In the genomic region with DNA sequence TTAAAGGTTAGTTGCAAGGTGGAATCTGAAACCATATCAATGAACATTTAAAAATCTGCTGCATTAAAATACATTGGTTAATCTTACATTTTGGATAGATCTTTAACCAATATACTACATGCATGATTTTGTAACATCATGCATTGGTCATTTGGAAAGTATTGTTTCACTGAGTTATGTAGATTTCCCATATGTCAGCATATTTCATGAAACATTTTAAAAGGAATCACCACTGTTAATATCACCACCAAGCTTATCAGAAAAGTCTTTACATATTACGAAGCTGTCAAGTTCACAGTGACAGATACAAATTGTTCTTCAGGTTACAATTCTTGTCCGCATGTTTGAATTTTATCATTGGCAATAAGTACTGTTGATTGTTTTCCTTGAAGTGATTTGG, we compare ENCODE assay signal across 36 cellular contexts.
"Had no signal": no experiment of that assay in that cellular context is flagged by ENCODE, and none has a peak within 500 bp of the region (broad histone marks: within the 10 kb centered on the region; RNA-seq: fewer than 3 reads in every experiment).

No MANE protein-coding gene starts in this region.

- H3K9me3 Mint-ChIP-seq: activated B cell treated with CpG ODN at 0.5 μM for 24 hours; activated CD8-positive, alpha-beta T cell treated with anti-CD3 and anti-CD28 coated beads for 36 hours; activated naive CD4-positive, alpha-beta T cell treated with anti-CD3 and anti-CD28 coated beads for 36 hours; activated naive CD4-positive, alpha-beta T cell treated with anti-CD3 and anti-CD28 coated beads, Interleukin-2, amount 50 U/mL, for 24 hours; activated naive CD8-positive, alpha-beta T cell treated with anti-CD3 and anti-CD28 coated beads, Interleukin-2, amount 50 U/mL, for 24 hours; activated T-helper 1 cell treated with anti-CD3 and anti-CD28 coated beads, Interleukin-12 subunit alpha, Interleukin-12 subunit beta, Interleukin-2, Interleukin-4 antibody, amounts not matched to agents 30 ng/mL and 10 ng/mL and 1 ng/mL, durations not matched to agents 14 hours and 24 hours and 36 hours; activated T-helper 2 cell treated with anti-CD3 and anti-CD28 coated beads, Interferon-gamma antibody, Interleukin-2, Interleukin-4, amounts not matched to agents 10 μg/mL and 5 μg/mL and 100 μg/mL, durations not matched to agents 14 hours and 24 hours and 36 hours; T-helper 1 cell treated with Interleukin-12 subunit alpha and Interleukin-12 subunit beta and Interleukin-4 antibody, amounts not matched to agents 30 μg/mL and 1 μg/mL, for 36 hours; T-helper 2 cell treated with Interferon-gamma antibody and Interleukin-4, amounts not matched to agents 5 μg/mL and 100 μg/mL, for 36 hours had no signal

- H3K4me3 Mint-ChIP-seq: activated B cell treated with CpG ODN at 0.5 μM for 24 hours; activated CD8-positive, alpha-beta memory T cell treated with anti-CD3 and anti-CD28 coated beads, Interleukin-2, amount 10 ng/mL, durations not matched to agents 7 days and 5 days; activated CD8-positive, alpha-beta T cell treated with anti-CD3 and anti-CD28 coated beads for 36 hours; activated naive CD4-positive, alpha-beta T cell treated with anti-CD3 and anti-CD28 coated beads for 36 hours; activated naive CD4-positive, alpha-beta T cell treated with anti-CD3 and anti-CD28 coated beads, Interleukin-2, amount 50 U/mL, for 24 hours; activated naive CD8-positive, alpha-beta T cell treated with anti-CD3 and anti-CD28 coated beads for 36 hours; activated naive CD8-positive, alpha-beta T cell treated with anti-CD3 and anti-CD28 coated beads, Interleukin-2, amount 50 U/mL, for 24 hours; activated T-helper 1 cell treated with anti-CD3 and anti-CD28 coated beads, Interleukin-12 subunit alpha, Interleukin-12 subunit beta, Interleukin-2, Interleukin-4 antibody, amounts not matched to agents 30 ng/mL and 10 ng/mL and 1 ng/mL, durations not matched to agents 14 hours and 24 hours and 36 hours; T-helper 1 cell treated with Interleukin-12 subunit alpha and Interleukin-12 subunit beta and Interleukin-4 antibody, amounts not matched to agents 30 μg/mL and 1 μg/mL, for 36 hours; T-helper 2 cell treated with Interferon-gamma antibody and Interleukin-4, amounts not matched to agents 5 μg/mL and 100 μg/mL, for 36 hours had no signal

- H3K27me3 Mint-ChIP-seq: activated B cell treated with CpG ODN at 0.5 μM for 24 hours; activated CD8-positive, alpha-beta memory T cell treated with anti-CD3 and anti-CD28 coated beads, Interleukin-2, amount 10 ng/mL, durations not matched to agents 7 days and 5 days; activated CD8-positive, alpha-beta T cell treated with anti-CD3 and anti-CD28 coated beads for 36 hours; activated naive CD4-positive, alpha-beta T cell treated with anti-CD3 and anti-CD28 coated beads, Interleukin-2, amount 50 U/mL, for 24 hours; activated naive CD8-positive, alpha-beta T cell treated with anti-CD3 and anti-CD28 coated beads for 36 hours; activated naive CD8-positive, alpha-beta T cell treated with anti-CD3 and anti-CD28 coated beads, Interleukin-2, amount 50 U/mL, for 24 hours had no signal

- FAIRE-seq: bronchial epithelial cell, endometrium, endothelial cell of umbilical vein had no signal

- H3K4me3 ChIP-seq: adrenal gland, ascending aorta, colonic mucosa, esophagus squamous epithelium, gastroesophageal sphincter, heart right ventricle, hepatocyte had no signal

- DNase-seq: activated B cell treated with CpG ODN at 0.5 μM for 24 hours; activated CD4-positive, alpha-beta T cell treated with anti-CD3 and anti-CD28 coated beads for 48 hours; activated CD4-positive, alpha-beta T cell treated with anti-CD3 and anti-CD28 coated beads, Interleukin-2, amount 50 U/mL, for 1 hour; activated CD4-positive, alpha-beta T cell treated with anti-CD3 and anti-CD28 coated beads, Interleukin-2, amount 50 U/mL, for 48 hours; activated CD8-positive, alpha-beta memory T cell treated with anti-CD3 and anti-CD28 coated beads, Interleukin-2, amount 10 ng/mL, durations not matched to agents 7 days and 5 days; activated CD8-positive, alpha-beta memory T cell treated with anti-CD3 and anti-CD28 coated beads, Interleukin-2, amount 50 U/mL, for 4 hours; activated CD8-positive, alpha-beta T cell treated with anti-CD3 and anti-CD28 coated beads for 36 hours; activated effector memory CD4-positive, alpha-beta T cell treated with anti-CD3 and anti-CD28 coated beads, Interleukin-2, amount 50 U/mL, for 16 hours; activated naive CD4-positive, alpha-beta T cell treated with anti-CD3 and anti-CD28 coated beads for 36 hours; activated naive CD8-positive, alpha-beta T cell treated with anti-CD3 and anti-CD28 coated beads for 36 hours; activated naive CD8-positive, alpha-beta T cell treated with anti-CD3 and anti-CD28 coated beads, Interleukin-2, amount 50 U/mL, for 24 hours; activated T-cell treated with anti-CD3 and anti-CD28 coated beads, Interleukin-2, amount 50 U/mL, for 1 hour; activated T-cell treated with anti-CD3 and anti-CD28 coated beads, Interleukin-2, amount 50 U/mL, for 48 hours; adrenal gland; amygdala; brain microvascular endothelial cell; colonic mucosa; effector CD8-positive, alpha-beta T cell; esophagus squamous epithelium; foreskin melanocyte; heart right ventricle; T1000; WERI-Rb-1 had no signal

- H3K27me3 ChIP-seq: adrenal gland, ascending aorta, brain microvascular endothelial cell, colonic mucosa, esophagus squamous epithelium, gastroesophageal sphincter, heart right ventricle, hepatocyte had no signal

- H3K27ac ChIP-seq: adrenal gland, ascending aorta, brain microvascular endothelial cell, colonic mucosa, epithelial cell of prostate, esophagus squamous epithelium, gastroesophageal sphincter, heart right ventricle, hepatocyte, WERI-Rb-1 had no signal

- H3K4me2 ChIP-seq: hepatocyte had no signal

- H3K4me1 ChIP-seq: ascending aorta, colonic mucosa, gastroesophageal sphincter had no signal

- H3K9me3 ChIP-seq: adrenal gland, ascending aorta, colonic mucosa, esophagus squamous epithelium, gastroesophageal sphincter, heart right ventricle had no signal

- H2AFZ ChIP-seq: hepatocyte had no signal

- H3K36me3 ChIP-seq: adrenal gland, ascending aorta, brain microvascular endothelial cell, colonic mucosa, esophagus squamous epithelium, gastroesophageal sphincter, heart right ventricle, WERI-Rb-1 had no signal

- H3K4me1 Mint-ChIP-seq: activated B cell treated with CpG ODN at 0.5 μM for 24 hours; activated CD8-positive, alpha-beta memory T cell treated with anti-CD3 and anti-CD28 coated beads, Interleukin-2, amount 10 ng/mL, durations not matched to agents 7 days and 5 days; activated naive CD4-positive, alpha-beta T cell treated with anti-CD3 and anti-CD28 coated beads, Interleukin-2, amount 50 U/mL, for 24 hours; activated naive CD8-positive, alpha-beta T cell treated with anti-CD3 and anti-CD28 coated beads for 36 hours; activated naive CD8-positive, alpha-beta T cell treated with anti-CD3 and anti-CD28 coated beads, Interleukin-2, amount 50 U/mL, for 24 hours had no signal

- H3K79me2 ChIP-seq: hepatocyte had no signal

- H3K27ac Mint-ChIP-seq: activated B cell treated with CpG ODN at 0.5 μM for 24 hours; activated CD8-positive, alpha-beta memory T cell treated with anti-CD3 and anti-CD28 coated beads, Interleukin-2, amount 10 ng/mL, durations not matched to agents 7 days and 5 days; activated CD8-positive, alpha-beta T cell treated with anti-CD3 and anti-CD28 coated beads for 36 hours; activated naive CD4-positive, alpha-beta T cell treated with anti-CD3 and anti-CD28 coated beads for 36 hours; activated naive CD4-positive, alpha-beta T cell treated with anti-CD3 and anti-CD28 coated beads, Interleukin-2, amount 50 U/mL, for 24 hours; activated naive CD8-positive, alpha-beta T cell treated with anti-CD3 and anti-CD28 coated beads for 36 hours; activated naive CD8-positive, alpha-beta T cell treated with anti-CD3 and anti-CD28 coated beads, Interleukin-2, amount 50 U/mL, for 24 hours; activated T-helper 1 cell treated with anti-CD3 and anti-CD28 coated beads, Interleukin-12 subunit alpha, Interleukin-12 subunit beta, Interleukin-2, Interleukin-4 antibody, amounts not matched to agents 30 ng/mL and 10 ng/mL and 1 ng/mL, durations not matched to agents 14 hours and 24 hours and 36 hours; activated T-helper 2 cell treated with anti-CD3 and anti-CD28 coated beads, Interferon-gamma antibody, Interleukin-2, Interleukin-4, amounts not matched to agents 10 μg/mL and 5 μg/mL and 100 μg/mL, durations not matched to agents 14 hours and 24 hours and 36 hours; T-helper 1 cell treated with Interleukin-12 subunit alpha and Interleukin-12 subunit beta and Interleukin-4 antibody, amounts not matched to agents 30 μg/mL and 1 μg/mL, for 36 hours; T-helper 2 cell treated with Interferon-gamma antibody and Interleukin-4, amounts not matched to agents 5 μg/mL and 100 μg/mL, for 36 hours had no signal

- ATAC-seq: activated CD4-positive, CD25-positive, alpha-beta regulatory T cell treated with anti-CD3 and anti-CD28 coated beads, Interleukin-2, amount 50 U/mL, for 24 hours; activated CD8-positive, alpha-beta memory T cell treated with anti-CD3 and anti-CD28 coated beads, Interleukin-2, amount 10 ng/mL, durations not matched to agents 7 days and 5 days; activated CD8-positive, alpha-beta T cell treated with anti-CD3 and anti-CD28 coated beads for 36 hours; activated naive CD8-positive, alpha-beta T cell treated with anti-CD3 and anti-CD28 coated beads, Interleukin-2, amount 50 U/mL, for 24 hours; gastroesophageal sphincter; heart right ventricle had no signal

- H3K36me3 Mint-ChIP-seq: activated CD8-positive, alpha-beta memory T cell treated with anti-CD3 and anti-CD28 coated beads, Interleukin-2, amount 10 ng/mL, durations not matched to agents 7 days and 5 days; activated naive CD4-positive, alpha-beta T cell treated with anti-CD3 and anti-CD28 coated beads, Interleukin-2, amount 50 U/mL, for 24 hours; activated naive CD8-positive, alpha-beta T cell treated with anti-CD3 and anti-CD28 coated beads for 36 hours had no signal
